In genomic region chr18:26656944-26657536, GRCh38 we compare ENCODE assay signal across 8 cellular contexts.
DNase-seq lines count a peak whose midpoint lies in the region; ATAC-seq, FAIRE-seq and TF ChIP-seq lines count a peak whose summit lies in the region.

No MANE protein-coding gene starts in this region.

- no peak overlapping the region for H4K91ac ChIP-seq in H1 (replicated peaks; ENCODE audit: insufficient read length, low read length)

- H2AFZ ChIP-seq in SU-DHL-6 (ENCODE audit: low read depth, low read length, severe bottlenecking) (peak overlapping the region; percentile 64), H1 (ENCODE audit: low read length) (peak overlapping the region; percentile 82)

- H3K4me2 ChIP-seq in SU-DHL-6 (ENCODE audit: low read depth, low read length, poor library complexity, severe bottlenecking), result peak overlapping the region; percentile 70
- H3K4me2 ChIP-seq in H1 (ENCODE audit: insufficient read depth in 1 of 2, low read depth in 2 of 2, low read length in 2 of 2), result peak overlapping the region; percentile 83 to 97

- no peaks in the 10 kb centered on the region for H3K9me2 ChIP-seq in SU-DHL-6 (replicated peaks; ENCODE audit: insufficient read depth, low read length)

- H3K14ac ChIP-seq in H1 (ENCODE audit: insufficient read length), result no peak overlapping the region

- H2BK5ac ChIP-seq in H1 (ENCODE audit: low read depth, low read length), result peak overlapping the region; percentile 40; the same call in 1 of the 2 replicates

- no peaks in the 10 kb centered on the region for H3K9me3 ChIP-seq in SU-DHL-6 (ENCODE audit: insufficient read depth, low read length)
- H3K9me3 ChIP-seq in H1 (ENCODE audit: insufficient read depth in 2 of 2, low read depth in 1 of 2, low read length in 1 of 2), result no peaks in the 10 kb centered on the region
- H3K9me3 ChIP-seq in lung (ENCODE audit: control insufficient read depth in 2 of 2, insufficient read depth in 1 of 2, low read length in 1 of 2), result no peaks in the 10 kb centered on the region

- no peak overlapping the region for H3K23ac ChIP-seq in H1 (ENCODE audit: insufficient read length)

- peaks cover 2 to 15% (median 9%) of the 10 kb centered on the region in 4 experiments; a peak in 5 of 7 replicates for H3K4me1 ChIP-seq in H1 (replicated peaks in 1 of 4; ENCODE audit: control insufficient read depth in 3 of 4, insufficient read depth in 4 of 4, low read length in 3 of 4)
- H3K4me1 ChIP-seq in lung (ENCODE audit: control insufficient read depth in 2 of 2, insufficient read depth in 2 of 2, low read length in 2 of 2), result peaks cover 5 to 9% of the 10 kb centered on the region in 2 donors

- H4K5ac ChIP-seq in H1 (ENCODE audit: insufficient read length, low read depth, low read length), result peak overlapping the region; percentile 5

- 1% methylated on average over 18 of the region's 52 CpGs; no CpG with 5 or more reads in 1 of the 2 experiments for WGBS in H1 (ENCODE audit: extremely low coverage in 1 of 2, insufficient coverage in 1 of 2, insufficient read length in 1 of 2, insufficient replicate concordance in 2 of 2, low coverage in 1 of 2, low lambda C conversion rate in 2 of 2, missing lambda C conversion rate in 1 of 2), 2 experiments
- 0 to 1% methylated on average over 19 to 52 of the region's 52 CpGs for WGBS in lung, 2 donors

- H3K4me3 ChIP-seq in SU-DHL-6 (ENCODE audit: insufficient read depth, low read length, poor library complexity, severe bottlenecking) (peak overlapping the region; percentile 61), H1 (ENCODE audit: extremely low read depth in 1 of 4, insufficient read depth in 2 of 4, low read depth in 3 of 4, low read length in 4 of 4) (peak overlapping the region; percentile 73 to 90 (median 84)), lung (peak overlapping the region; percentile 67)

- peak; percentile 45 for FAIRE-seq in H1 (lab: Jason Lieb, UNC)

- no peaks in the 10 kb centered on the region for H3K36me3 ChIP-seq in SU-DHL-6 (ENCODE audit: low read length)
- H3K36me3 ChIP-seq in H1 (ENCODE audit: control insufficient read depth in 2 of 4, insufficient read depth in 4 of 4, low read length in 3 of 4), result no peaks in the 10 kb centered on the region
- no peaks in the 10 kb centered on the region for H3K36me3 ChIP-seq in lung (ENCODE audit: control insufficient read depth in 2 of 2, insufficient read depth in 2 of 2, low read length in 2 of 2)

- no peak overlapping the region for H3K4ac ChIP-seq in H1 (replicated peaks; ENCODE audit: insufficient read length, low read depth, low read length)

- H4K20me1 ChIP-seq in SU-DHL-6 (ENCODE audit: low read depth, low read length), result no peaks in the 10 kb centered on the region
- no peaks in the 10 kb centered on the region for H4K20me1 ChIP-seq in H1 (replicated peaks in 1 of 2; ENCODE audit: control insufficient read depth in 1 of 2, insufficient read depth in 2 of 2, low read length in 2 of 2)

- CTCF ChIA-PET in H1 (lab: Charles Lee; ENCODE audit: partially characterized antibody), result interaction anchor here (0.7 to 1.3 kb wide), 3 partner anchors 10 to 301 kb away, joined by 4 read pairs; no protein-coding TSS in a partner anchor

- POLR2A ChIA-PET in H1 (lab: Charles Lee; ENCODE audit: partially characterized antibody), result interaction anchor here (0.7 to 1.6 kb wide), 5 partner anchors 10 to 108 kb away, joined by 3 to 6 read pairs (median 4); partner anchors contain the start of gene KCTD1

- TF ChIP-seq CTCF in LNCAP (IDR thresholded peaks at IDR 0.05) (peak; percentile 25; the same call in 1 of the 2 replicates), SU-DHL-6 (IDR thresholded peaks at IDR 0.05; ENCODE audit: insufficient read depth, low read length, poor library complexity, severe bottlenecking) (no peak), H1 (IDR thresholded peaks at IDR 0.05; ENCODE audit: control extremely low read depth in 1 of 3, insufficient read depth in 1 of 3, low read depth in 1 of 3, low read length in 3 of 3) (peak in 2 of 3 experiments; percentile 7 to 19; a peak in 2 of 4 replicates), lung (IDR thresholded peaks at IDR 0.05; ENCODE audit: control extremely low read depth, extremely low read depth) (no peak)

- no peak for TF ChIP-seq RAD21 in H1 (IDR thresholded peaks at IDR 0.05 in 1 of 2, conservative IDR thresholded peaks at IDR 0.05 in 1 of 2; ENCODE audit: low read depth in 2 of 2, low read length in 2 of 2)

- H3K9ac ChIP-seq in SU-DHL-6 (ENCODE audit: low read length) (peak overlapping the region; percentile 40; the same call in 1 of the 2 replicates), H1 (replicated peaks in 1 of 4; ENCODE audit: extremely low read depth in 1 of 4, low read depth in 3 of 4, low read length in 3 of 4) (peak overlapping the region; percentile 65 to 90 (median 70))

- DNase-seq in Daoy (ENCODE audit: low read depth), result peak; percentile 69
- DNase-seq in H1 (ENCODE audit: low read depth in 1 of 2, low spot score in 2 of 2), result peak in 1 of 2 experiments; percentile 82
- DNase-seq in lung (ENCODE audit: low spot score), result peak; percentile 81
- DNase-seq in substantia nigra (lab: John Stamatoyannopoulos, UW), result peak in 47 of 49 donors; percentile 13 to 85 (median 62)
- DNase-seq in OCI-M2 (lab: John Stamatoyannopoulos, UW; ENCODE audit: unreplicated experiment), result no peak

- no peak overlapping the region for H2BK20ac ChIP-seq in H1 (ENCODE audit: low read length)

- H3K23me2 ChIP-seq in H1 (ENCODE audit: low read depth, low read length), result peaks cover 7% of the 10 kb centered on the region

- TF ChIP-seq POLR2A in H1 (IDR thresholded peaks at IDR 0.05; ENCODE audit: control extremely low read depth in 1 of 2, low read depth in 2 of 2, low read length in 2 of 2), result peak; percentile 41 to 77; a peak in 2 of 3 replicates

- no peak overlapping the region for H2BK120ac ChIP-seq in H1 (replicated peaks; ENCODE audit: low read depth, low read length)

- no peak overlapping the region for H3K56ac ChIP-seq in H1 (replicated peaks; ENCODE audit: insufficient read length, low read depth, low read length)

- no peak overlapping the region for H2BK15ac ChIP-seq in H1 (ENCODE audit: low read length)

- H3K79me2 ChIP-seq in SU-DHL-6 (ENCODE audit: insufficient read depth, low read length) (no peaks in the 10 kb centered on the region), H1 (ENCODE audit: control insufficient read depth in 1 of 2, insufficient read depth in 2 of 2, low read length in 2 of 2) (no peaks in the 10 kb centered on the region)

- H4K8ac ChIP-seq in H1 (ENCODE audit: extremely low read depth, insufficient read depth, low read length), result no peak overlapping the region

- no peak overlapping the region for H3K27ac ChIP-seq in SU-DHL-6 (ENCODE audit: low read depth, low read length)
- H3K27ac ChIP-seq in H1 (ENCODE audit: low read depth, low read length), result peak overlapping the region; percentile 20; the same call in 1 of the 2 replicates
- H3K27ac ChIP-seq in lung (ENCODE audit: low read depth in 1 of 2, low read length in 1 of 2), result peak overlapping the region; percentile 85 to 88
- H3K27ac ChIP-seq in substantia nigra (ENCODE audit: low read depth, low read length, poor library complexity, severe bottlenecking), result peak overlapping the region; percentile 86

- H3K27me3 ChIP-seq in SU-DHL-6 (ENCODE audit: low read length), result no peaks in the 10 kb centered on the region
- peaks cover 0 to 15% (median 12%) of the 10 kb centered on the region in 4 experiments; a peak in 6 of 7 replicates for H3K27me3 ChIP-seq in H1 (replicated peaks in 1 of 4; ENCODE audit: control insufficient read depth in 3 of 4, extremely low read depth in 1 of 4, insufficient read depth in 3 of 4, low read length in 3 of 4)
- peaks cover under 1% of the 10 kb centered on the region for H3K27me3 ChIP-seq in lung (ENCODE audit: control insufficient read depth, insufficient read depth)

- no peaks in the 10 kb centered on the region for H3K79me1 ChIP-seq in H1 (ENCODE audit: low read depth, low read length)

- H2BK12ac ChIP-seq in H1 (ENCODE audit: low read depth, low read length), result no peak overlapping the region

- no peak for TF ChIP-seq EP300 in H1 (IDR thresholded peaks at IDR 0.05; ENCODE audit: borderline replicate concordance in 1 of 2, low read depth in 2 of 2, low read length in 2 of 2)

- H3F3A ChIP-seq in SU-DHL-6 (ENCODE audit: insufficient read depth), result no peaks in the 10 kb centered on the region; the same call in 1 of the 2 replicates

- peak overlapping the region; percentile 60; the same call in 1 of the 2 replicates for H3K18ac ChIP-seq in H1 (ENCODE audit: extremely low read depth, low read length)

- ATAC-seq in GM21390 (IDR thresholded peaks at IDR 0.05; ENCODE audit: unreplicated experiment), result peak; percentile 74
- peak; percentile 81 for ATAC-seq in lung (ENCODE audit: insufficient read depth, low FRiP score)

- no peak overlapping the region for H2AK5ac ChIP-seq in H1 (ENCODE audit: low read depth, low read length)

TF ChIP-seq in H1, 55 proteins besides CTCF, POLR2A, EP300 and RAD21 (continues in another document):
- TF ChIP-seq TAF1 (IDR thresholded peaks at IDR 0.05; ENCODE audit: low read depth, low read length), result peak; percentile 71
- TF ChIP-seq PHF8 (conservative IDR thresholded peaks at IDR 0.05; ENCODE audit: low read depth, low read length), result peak; percentile 61
- peak; percentile 44; the same call in 1 of the 2 replicates for TF ChIP-seq YY1 (IDR thresholded peaks at IDR 0.05; ENCODE audit: low read depth, low read length)
- TF ChIP-seq ASH2L (IDR thresholded peaks at IDR 0.05; ENCODE audit: low read length), result peak; percentile 60
- 0 out of 2 replicates have a peak, but pooled peaks have one; percentile 14 for TF ChIP-seq NRF1 (IDR thresholded peaks at IDR 0.05; ENCODE audit: low read depth, low read length)
- no peak for TF ChIP-seq EGR1 (IDR thresholded peaks at IDR 0.05; ENCODE audit: borderline replicate concordance, low read depth, low read length)
- TF ChIP-seq E2F6 (IDR thresholded peaks at IDR 0.05), result peak; percentile 73
- TF ChIP-seq RBBP5 (IDR thresholded peaks at IDR 0.05; ENCODE audit: borderline replicate concordance, low read depth, low read length), result 0 out of 2 replicates have a peak, but pooled peaks have one; percentile 43
- no peak for TF ChIP-seq RNF2 (IDR thresholded peaks at IDR 0.05; ENCODE audit: borderline replicate concordance, low read depth, low read length, missing control alignments, poor library complexity, severe bottlenecking)
- TF ChIP-seq POLR2AphosphoS5 (IDR thresholded peaks at IDR 0.05; ENCODE audit: low read depth, low read length), result no peak
- TF ChIP-seq TBP (IDR thresholded peaks at IDR 0.05; ENCODE audit: low read depth, low read length), result peak; percentile 52; the same call in 1 of the 2 replicates
- 0 out of 4 replicates have a peak, but pooled peaks of 1 of the 2 experiments have one; percentile 40 for TF ChIP-seq HDAC2 (IDR thresholded peaks at IDR 0.05; ENCODE audit: borderline replicate concordance in 1 of 2, low read depth in 2 of 2, low read length in 2 of 2)

Comparison
In these comparisons a context has a peak if more than half of its experiments do, and no peak if none do; other contexts are left out.
1. CTCF ChIP-seq: peak in LNCAP (single experiment) and H1 (2 of 3); none in SU-DHL-6 (single experiment) and lung (single experiment).
2. Peak in every context shown above with its lines, with median percentiles within 50 percentile points of each other: H3K4me3 ChIP-seq.